13 cellular contexts compared by ENCODE assay signal in the genomic region with DNA sequence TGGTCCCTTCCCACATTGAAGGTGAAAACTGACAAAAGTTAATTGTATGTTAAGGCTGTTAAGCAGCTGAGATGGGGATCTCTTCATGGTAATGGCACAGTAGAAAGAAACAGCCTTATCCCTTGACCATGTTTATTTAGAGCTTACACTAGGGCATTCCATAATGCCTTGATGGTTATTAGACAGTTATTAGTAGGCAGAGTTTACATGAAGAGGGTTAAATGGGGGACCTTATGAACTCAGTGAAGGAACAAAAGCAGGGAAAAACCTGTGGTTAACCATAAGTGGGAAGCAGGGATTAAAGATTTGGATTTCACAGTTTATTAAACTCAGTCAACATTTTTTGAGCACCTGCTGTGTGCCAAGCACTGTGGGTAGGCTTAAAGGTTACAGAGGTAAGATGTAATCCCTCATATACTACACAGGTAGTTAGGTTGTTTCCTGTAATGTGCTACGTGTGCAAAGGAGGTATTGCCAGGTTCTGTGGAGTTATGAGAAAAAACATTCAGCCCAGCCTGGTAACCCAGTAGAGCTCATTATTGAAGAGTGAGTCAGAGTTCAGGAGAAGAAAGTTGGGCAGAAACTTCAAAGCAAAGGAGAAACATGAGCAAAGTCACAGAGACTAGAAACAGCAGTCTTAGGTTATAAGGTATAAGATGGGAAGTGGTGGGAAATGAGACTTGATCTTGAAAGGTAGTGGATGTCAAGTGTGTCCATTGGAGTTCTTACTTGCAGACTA. TPM values are rescaled to one million over a fixed set of nuclear protein-coding genes. Genes with fewer than 3 reads are reported as not detected.
DNase-seq lines count a peak whose midpoint lies in the region; ATAC-seq and TF ChIP-seq lines count a peak whose summit lies in the region.
"Had no signal": no experiment of that assay in that cellular context is flagged by ENCODE, and none has a peak within 500 bp of the region (broad histone marks: within the 10 kb centered on the region; RNA-seq: fewer than 3 reads in every experiment).

No MANE protein-coding gene starts in this region.

- H3K4me1 Mint-ChIP-seq in activated CD8-positive, alpha-beta T cell treated with anti-CD3 and anti-CD28 coated beads for 36 hours (ENCODE audit: low read depth) = peaks cover 52% of the 10 kb centered on the region

- in situ Hi-C loops in GM13976 (cut with MboI; ENCODE audit: low sequenced_read_pairs, unreplicated experiment) = no loop called here

- H3K9me3 Mint-ChIP-seq in activated CD8-positive, alpha-beta T cell treated with anti-CD3 and anti-CD28 coated beads for 36 hours = no peaks in the 10 kb centered on the region

- CTCF ChIA-PET in activated CD8-positive, alpha-beta T cell treated with anti-CD3 and anti-CD28 coated beads for 36 hours (lab: Charles Lee) = interaction anchor here (1.0 to 2.0 kb wide), 4 partner anchors 28 to 146 kb away, joined by 3 to 11 read pairs (median 4); no protein-coding TSS in a partner anchor

- H3K27me3 Mint-ChIP-seq in activated CD8-positive, alpha-beta T cell treated with anti-CD3 and anti-CD28 coated beads for 36 hours = no peaks in the 10 kb centered on the region

- no peaks in the 10 kb centered on the region for H3K27me3 ChIP-seq in foreskin keratinocyte
- H3K27me3 ChIP-seq: testis had no signal

- intact Hi-C loops in activated CD8-positive, alpha-beta T cell treated with anti-CD3 and anti-CD28 coated beads for 36 hours (cut with micrococcal nuclease) = no loop called here

- DNase-seq in AG10803 (ENCODE audit: low read depth) (peak; percentile 39), GM04503 (ENCODE audit: low read depth) (peak; percentile 20), foreskin keratinocyte (peak; percentile 41 to 66), GM13976 (ENCODE audit: low spot score) (no peak), mesenteric fat pad (ENCODE audit: low spot score) (no peak)
- DNase-seq in activated CD8-positive, alpha-beta T cell treated with anti-CD3 and anti-CD28 coated beads for 36 hours = peak; percentile 38
- DNase-seq: glutamatergic neuron; stimulated activated CD4-positive, alpha-beta T cell treated with anti-CD3 and anti-CD28 coated beads, Interleukin-12 subunit alpha, Interleukin-12 subunit beta, amount 100 ng/mL, for 4 hours had no signal

- peaks cover 6% of the 10 kb centered on the region for H3K4me1 ChIP-seq in foreskin keratinocyte
- H3K4me1 ChIP-seq: testis had no signal

- H3K27ac ChIP-seq in foreskin keratinocyte = no peak overlapping the region
- H3K27ac ChIP-seq: testis had no signal

- peak overlapping the region; percentile 8 for H3K4me3 Mint-ChIP-seq in activated CD8-positive, alpha-beta T cell treated with anti-CD3 and anti-CD28 coated beads for 36 hours

- peak; percentile 78 for ATAC-seq in activated CD8-positive, alpha-beta T cell treated with anti-CD3 and anti-CD28 coated beads for 36 hours
- peak; percentile 34 for ATAC-seq in foreskin keratinocyte
- no peak for ATAC-seq in HG03439 (IDR thresholded peaks at IDR 0.05; ENCODE audit: unreplicated experiment)
- ATAC-seq in GM19455 (IDR thresholded peaks at IDR 0.05; ENCODE audit: unreplicated experiment) = no peak
- ATAC-seq: K562 had no signal

- H3K27ac Mint-ChIP-seq in activated CD8-positive, alpha-beta T cell treated with anti-CD3 and anti-CD28 coated beads for 36 hours = peak overlapping the region; percentile 90

- POLR2A ChIA-PET in activated CD8-positive, alpha-beta T cell treated with anti-CD3 and anti-CD28 coated beads for 36 hours (lab: Charles Lee) = interaction anchor here (1.2 to 1.8 kb wide), 5 partner anchors 18 to 139 kb away, joined by 3 to 5 read pairs (median 5); a partner anchor contains a TSS

- no peak for TF ChIP-seq CTCF in AG10803 (conservative IDR thresholded peaks at IDR 0.05; ENCODE audit: low read length)
- TF ChIP-seq CTCF in activated CD8-positive, alpha-beta T cell treated with anti-CD3 and anti-CD28 coated beads for 36 hours (IDR thresholded peaks at IDR 0.05) = no peak
- TF ChIP-seq CTCF in foreskin keratinocyte (conservative IDR thresholded peaks at IDR 0.05) = no peak
- no peak for TF ChIP-seq CTCF in GM13976 (IDR thresholded peaks at IDR 0.05; ENCODE audit: borderline replicate concordance, control extremely low read depth, extremely low read depth, insufficient read depth, missing control alignments)

- peaks cover 44% of the 10 kb centered on the region for H3K36me3 Mint-ChIP-seq in activated CD8-positive, alpha-beta T cell treated with anti-CD3 and anti-CD28 coated beads for 36 hours (ENCODE audit: low read depth)

- H3K4me3 ChIP-seq in AG10803 (ENCODE audit: low read length) = no peak overlapping the region
- H3K4me3 ChIP-seq: K562, testis had no signal

RNA-seq across cellular contexts. Expression of a gene that starts 32.3 kb away (rescaled TPM):
- total RNA-seq in activated CD8-positive, alpha-beta T cell treated with anti-CD3 and anti-CD28 coated beads for 36 hours = under 1 TPM; 0.36 to 0.85 TPM
- not detected in 2 replicates for total RNA-seq in foreskin keratinocyte
- polyA plus RNA-seq in foreskin keratinocyte = not detected in 2 replicates
- total RNA-seq in mesenteric fat pad = not detected
- total RNA-seq: testis had no signal
- polyA plus RNA-seq: adipose tissue had no signal

RNA-seq across cellular contexts. Expression of a gene that starts 34.7 kb away (rescaled TPM):
- 10 to 100 TPM; 63.6 to 70.0 TPM for total RNA-seq in activated CD8-positive, alpha-beta T cell treated with anti-CD3 and anti-CD28 coated beads for 36 hours
- 67.7 and 81.4 TPM in 2 replicates for total RNA-seq in foreskin keratinocyte
- 96.9 and 101 TPM in 2 replicates for polyA plus RNA-seq in foreskin keratinocyte
- total RNA-seq in mesenteric fat pad = 36.5 TPM

Comparison
In these comparisons a context has a peak if more than half of its experiments do, and no peak if none do; other contexts are left out.
1. DNase-seq: peak in AG10803 (single experiment), GM04503 (single experiment), activated CD8-positive, alpha-beta T cell treated with anti-CD3 and anti-CD28 coated beads for 36 hours (single experiment) and foreskin keratinocyte (2 of 2); none in GM13976 (single experiment) and mesenteric fat pad (single experiment).
2. ATAC-seq: peak in activated CD8-positive, alpha-beta T cell treated with anti-CD3 and anti-CD28 coated beads for 36 hours (single experiment) and foreskin keratinocyte (single experiment); none in HG03439 (single experiment) and GM19455 (single experiment).